ENCODE assay signal across 38 cellular contexts in genomic region chr7:35499226-35499625, GRCh38.
"Had no signal": no experiment of that assay in that cellular context is flagged by ENCODE, and none has a peak within 500 bp of the region (broad histone marks: within the 10 kb centered on the region; RNA-seq: fewer than 3 reads in every experiment).

No MANE protein-coding gene starts in this region.

- H3K4me3 Mint-ChIP-seq: activated naive CD4-positive, alpha-beta T cell treated with anti-CD3 and anti-CD28 coated beads for 36 hours; activated naive CD4-positive, alpha-beta T cell treated with anti-CD3 and anti-CD28 coated beads, Interleukin-2, amount 10 ng/mL, durations not matched to agents 7 days and 5 days; activated naive CD4-positive, alpha-beta T cell treated with anti-CD3 and anti-CD28 coated beads, Interleukin-2, amount 50 U/mL, for 24 hours; activated naive CD8-positive, alpha-beta T cell; activated naive CD8-positive, alpha-beta T cell treated with anti-CD3 and anti-CD28 coated beads for 36 hours; activated naive CD8-positive, alpha-beta T cell treated with anti-CD3 and anti-CD28 coated beads, Interleukin-2, amount 10 ng/mL, durations not matched to agents 7 days and 5 days; activated naive CD8-positive, alpha-beta T cell treated with anti-CD3 and anti-CD28 coated beads, Interleukin-2, amount 50 U/mL, for 24 hours; activated T-cell treated with anti-CD3 and anti-CD28 coated beads, Interleukin-2, amount 50 U/mL, for 24 hours; activated T-cell treated with anti-CD3 and anti-CD28 coated beads, Interleukin-2, amount 50 U/mL, for 4 hours; activated T-cell treated with anti-CD3 and anti-CD28 coated beads, Interleukin-2, amount 50 U/mL, for 72 hours; activated T-helper 1 cell treated with anti-CD3 and anti-CD28 coated beads, Interleukin-12 subunit alpha, Interleukin-12 subunit beta, Interleukin-2, Interleukin-4 antibody, amounts not matched to agents 30 ng/mL and 10 ng/mL and 1 ng/mL, durations not matched to agents 14 hours and 24 hours and 36 hours; activated T-helper 17 cell treated with anti-CD3 and anti-CD28 coated beads, Interleukin-2, amount 50 U/mL, for 72 hours; brain; central memory CD8-positive, alpha-beta T cell had no signal

- ATAC-seq: activated naive CD4-positive, alpha-beta T cell treated with anti-CD3 and anti-CD28 coated beads, Interleukin-2, amount 50 U/mL, for 72 hours; activated naive CD8-positive, alpha-beta T cell treated with anti-CD3 and anti-CD28 coated beads, Interleukin-2, amount 50 U/mL, for 24 hours; activated T-cell treated with anti-CD3 and anti-CD28 coated beads, Interleukin-2, amount 50 U/mL, for 4 hours; activated T-cell treated with anti-CD3 and anti-CD28 coated beads, Interleukin-2, amount 50 U/mL, for 72 hours; activated T-helper 17 cell treated with anti-CD3 and anti-CD28 coated beads, Interleukin-2, amount 50 U/mL, for 72 hours; body of pancreas had no signal

- DNase-seq: activated effector memory CD4-positive, alpha-beta T cell treated with anti-CD3 and anti-CD28 coated beads, Interleukin-2, amount 50 U/mL, for 16 hours; activated effector memory CD4-positive, alpha-beta T cell treated with Interleukin-2 at 50 U/mL for 16 hours; activated gamma-delta T cell; activated gamma-delta T cell treated with Interleukin-2 at 50 U/mL for 16 hours; activated naive CD4-positive, alpha-beta T cell; activated naive CD4-positive, alpha-beta T cell treated with anti-CD3 and anti-CD28 coated beads for 36 hours; activated naive CD4-positive, alpha-beta T cell treated with anti-CD3 and anti-CD28 coated beads, Interleukin-2, amount 10 ng/mL, durations not matched to agents 7 days and 5 days; activated naive CD4-positive, alpha-beta T cell treated with anti-CD3 and anti-CD28 coated beads, Interleukin-2, amount 50 U/mL, for 16 hours; activated naive CD4-positive, alpha-beta T cell treated with Interleukin-2 at 50 U/mL for 16 hours; activated naive CD8-positive, alpha-beta T cell treated with anti-CD3 and anti-CD28 coated beads for 36 hours; activated naive CD8-positive, alpha-beta T cell treated with anti-CD3 and anti-CD28 coated beads, Interleukin-2, amount 10 ng/mL, durations not matched to agents 7 days and 5 days; activated naive CD8-positive, alpha-beta T cell treated with anti-CD3 and anti-CD28 coated beads, Interleukin-2, amount 50 U/mL, for 24 hours; activated T-cell treated with anti-CD3 and anti-CD28 coated beads, Interleukin-2, amount 50 U/mL, for 1 hour; activated T-cell treated with anti-CD3 and anti-CD28 coated beads, Interleukin-2, amount 50 U/mL, for 24 hours; activated T-cell treated with anti-CD3 and anti-CD28 coated beads, Interleukin-2, amount 50 U/mL, for 4 hours; activated T-cell treated with anti-CD3 and anti-CD28 coated beads, Interleukin-2, amount 50 U/mL, for 48 hours; activated T-cell treated with anti-CD3 and anti-CD28 coated beads, Interleukin-2, amount 50 U/mL, for 72 hours; adrenal gland; amniotic stem cell; amygdala; anterior cingulate cortex; aorta; body of pancreas; brain microvascular endothelial cell; caudate nucleus; central memory CD4-positive, alpha-beta T cell; cerebellar nuclear complex had no signal

- H3K36me3 ChIP-seq: adrenal gland, ascending aorta, brain microvascular endothelial cell, breast epithelium, cardiac muscle cell had no signal

- H3K27ac ChIP-seq: adrenal gland, ascending aorta, body of pancreas, brain microvascular endothelial cell, breast epithelium, cardiac muscle cell had no signal

- H3K4me3 ChIP-seq: adrenal gland, ascending aorta, body of pancreas, breast epithelium, cardiac muscle cell had no signal

- H3K4me1 ChIP-seq: adrenal gland, ascending aorta, body of pancreas, breast epithelium had no signal

- H3K9me3 Mint-ChIP-seq: activated naive CD4-positive, alpha-beta T cell treated with anti-CD3 and anti-CD28 coated beads for 36 hours; activated naive CD4-positive, alpha-beta T cell treated with anti-CD3 and anti-CD28 coated beads, Interleukin-2, amount 10 ng/mL, durations not matched to agents 7 days and 5 days; activated naive CD4-positive, alpha-beta T cell treated with anti-CD3 and anti-CD28 coated beads, Interleukin-2, amount 50 U/mL, for 24 hours; activated naive CD4-positive, alpha-beta T cell treated with anti-CD3 and anti-CD28 coated beads, Interleukin-2, amount 50 U/mL, for 72 hours; activated naive CD8-positive, alpha-beta T cell treated with anti-CD3 and anti-CD28 coated beads for 36 hours; activated naive CD8-positive, alpha-beta T cell treated with anti-CD3 and anti-CD28 coated beads, Interleukin-2, amount 10 ng/mL, durations not matched to agents 7 days and 5 days; activated naive CD8-positive, alpha-beta T cell treated with anti-CD3 and anti-CD28 coated beads, Interleukin-2, amount 50 U/mL, for 24 hours; activated T-cell treated with anti-CD3 and anti-CD28 coated beads, Interleukin-2, amount 50 U/mL, for 24 hours; activated T-cell treated with anti-CD3 and anti-CD28 coated beads, Interleukin-2, amount 50 U/mL, for 4 hours; activated T-cell treated with anti-CD3 and anti-CD28 coated beads, Interleukin-2, amount 50 U/mL, for 72 hours; activated T-helper 1 cell treated with anti-CD3 and anti-CD28 coated beads, Interleukin-12 subunit alpha, Interleukin-12 subunit beta, Interleukin-2, Interleukin-4 antibody, amounts not matched to agents 30 ng/mL and 10 ng/mL and 1 ng/mL, durations not matched to agents 14 hours and 24 hours and 36 hours; activated T-helper 17 cell treated with anti-CD3 and anti-CD28 coated beads, Interleukin-2, amount 50 U/mL, for 72 hours; activated T-helper 2 cell treated with anti-CD3 and anti-CD28 coated beads, Interferon-gamma antibody, Interleukin-2, Interleukin-4, amounts not matched to agents 10 μg/mL and 5 μg/mL and 100 μg/mL, durations not matched to agents 14 hours and 24 hours and 36 hours; central memory CD8-positive, alpha-beta T cell had no signal

- H3K9me3 ChIP-seq: adrenal gland, ascending aorta, body of pancreas, breast epithelium had no signal

- H3K27me3 Mint-ChIP-seq: brain had no signal

- H3K36me3 Mint-ChIP-seq: activated naive CD4-positive, alpha-beta T cell treated with anti-CD3 and anti-CD28 coated beads, Interleukin-2, amount 10 ng/mL, durations not matched to agents 7 days and 5 days; activated naive CD4-positive, alpha-beta T cell treated with anti-CD3 and anti-CD28 coated beads, Interleukin-2, amount 50 U/mL, for 24 hours; activated naive CD4-positive, alpha-beta T cell treated with anti-CD3 and anti-CD28 coated beads, Interleukin-2, amount 50 U/mL, for 72 hours; activated naive CD8-positive, alpha-beta T cell; activated naive CD8-positive, alpha-beta T cell treated with anti-CD3 and anti-CD28 coated beads for 36 hours; activated naive CD8-positive, alpha-beta T cell treated with anti-CD3 and anti-CD28 coated beads, Interleukin-2, amount 10 ng/mL, durations not matched to agents 7 days and 5 days; brain had no signal

- H3K27me3 ChIP-seq: adrenal gland, ascending aorta, body of pancreas, brain microvascular endothelial cell, cardiac muscle cell had no signal

- H3K27ac Mint-ChIP-seq: activated naive CD4-positive, alpha-beta T cell treated with anti-CD3 and anti-CD28 coated beads for 36 hours; activated naive CD4-positive, alpha-beta T cell treated with anti-CD3 and anti-CD28 coated beads, Interleukin-2, amount 10 ng/mL, durations not matched to agents 7 days and 5 days; activated naive CD4-positive, alpha-beta T cell treated with anti-CD3 and anti-CD28 coated beads, Interleukin-2, amount 50 U/mL, for 24 hours; activated naive CD4-positive, alpha-beta T cell treated with anti-CD3 and anti-CD28 coated beads, Interleukin-2, amount 50 U/mL, for 72 hours; activated naive CD8-positive, alpha-beta T cell; activated naive CD8-positive, alpha-beta T cell treated with anti-CD3 and anti-CD28 coated beads for 36 hours; activated naive CD8-positive, alpha-beta T cell treated with anti-CD3 and anti-CD28 coated beads, Interleukin-2, amount 10 ng/mL, durations not matched to agents 7 days and 5 days; activated naive CD8-positive, alpha-beta T cell treated with anti-CD3 and anti-CD28 coated beads, Interleukin-2, amount 50 U/mL, for 24 hours; activated T-cell treated with anti-CD3 and anti-CD28 coated beads, Interleukin-2, amount 50 U/mL, for 24 hours; activated T-cell treated with anti-CD3 and anti-CD28 coated beads, Interleukin-2, amount 50 U/mL, for 72 hours; activated T-helper 1 cell treated with anti-CD3 and anti-CD28 coated beads, Interleukin-12 subunit alpha, Interleukin-12 subunit beta, Interleukin-2, Interleukin-4 antibody, amounts not matched to agents 30 ng/mL and 10 ng/mL and 1 ng/mL, durations not matched to agents 14 hours and 24 hours and 36 hours; activated T-helper 17 cell treated with anti-CD3 and anti-CD28 coated beads, Interleukin-2, amount 50 U/mL, for 72 hours; activated T-helper 2 cell treated with anti-CD3 and anti-CD28 coated beads, Interferon-gamma antibody, Interleukin-2, Interleukin-4, amounts not matched to agents 10 μg/mL and 5 μg/mL and 100 μg/mL, durations not matched to agents 14 hours and 24 hours and 36 hours; brain had no signal

- H3K4me1 Mint-ChIP-seq: activated naive CD4-positive, alpha-beta T cell treated with anti-CD3 and anti-CD28 coated beads, Interleukin-2, amount 10 ng/mL, durations not matched to agents 7 days and 5 days; activated naive CD4-positive, alpha-beta T cell treated with anti-CD3 and anti-CD28 coated beads, Interleukin-2, amount 50 U/mL, for 24 hours; activated naive CD8-positive, alpha-beta T cell treated with anti-CD3 and anti-CD28 coated beads for 36 hours; activated naive CD8-positive, alpha-beta T cell treated with anti-CD3 and anti-CD28 coated beads, Interleukin-2, amount 50 U/mL, for 24 hours; activated T-helper 17 cell treated with anti-CD3 and anti-CD28 coated beads, Interleukin-2, amount 50 U/mL, for 72 hours; brain; central memory CD8-positive, alpha-beta T cell had no signal
